12 cellular contexts compared by ENCODE assay signal in genomic region chr7:128164061-128164954, GRCh38.
A peak's percentile ranks its signal among the peaks of the same experiment; 100 is the strongest.
DNase-seq lines count a peak whose midpoint lies in the region; ATAC-seq, FAIRE-seq and TF ChIP-seq lines count a peak whose summit lies in the region.
"Had no signal": no experiment of that assay in that cellular context is flagged by ENCODE, and none has a peak within 500 bp of the region (broad histone marks: within the 10 kb centered on the region; RNA-seq: fewer than 3 reads in every experiment).

No MANE protein-coding gene starts in this region.

- FAIRE-seq in K562 (lab: Jason Lieb, UNC), result peak; percentile 6

- CTCF ChIA-PET in Caco-2 (lab: Charles Lee) (interaction anchor here (1.0 to 2.5 kb wide), 3 partner anchors 28 to 45 kb away, joined by 3 to 24 read pairs (median 4); no protein-coding TSS in a partner anchor), K562 (lab: Yijun Ruan, JAX; ENCODE audit: low intra/inter-chr PET ratio) (no interaction called here)

- H3K4me3 ChIP-seq in Caco-2 (ENCODE audit: low read depth, low read length) (no peak overlapping the region), K562 (no peak overlapping the region), lower lobe of right lung (no peak overlapping the region), tibial nerve (no peak overlapping the region)
- H3K4me3 ChIP-seq: colonic mucosa had no signal

- TF ChIP-seq RAD21 in K562 (CRISPR knock-in tag; conservative IDR thresholded peaks at IDR 0.05 in 1 of 2, IDR thresholded peaks at IDR 0.05 in 1 of 2), result no peak

- TF ChIP-seq POLR2A in K562 (conservative IDR thresholded peaks at IDR 0.05) (no peak), tibial nerve (IDR thresholded peaks at IDR 0.05) (no peak)

- H3K27me3 Mint-ChIP-seq in Caco-2 (ENCODE audit: insufficient read depth, unreplicated experiment), result peaks cover 16% of the 10 kb centered on the region

- 3% methylated on average over 6 of the region's 6 CpGs for WGBS in K562 (ENCODE audit: insufficient coverage, low coverage, missing lambda C conversion rate)
- WGBS in tibial nerve, 2 donors, result 77 to 78% methylated on average over 6 of the region's 6 CpGs

- H3K27me3 ChIP-seq in Caco-2 (replicated peaks; ENCODE audit: control insufficient read depth, insufficient read depth, low read length) (peaks cover 3% of the 10 kb centered on the region; the same call in 1 of the 2 replicates), K562 (ENCODE audit: control insufficient read depth in 2 of 2, insufficient read depth in 2 of 2, low read length in 2 of 2) (peaks cover 44 to 73% of the 10 kb centered on the region in 2 experiments; a peak in 4 of 5 replicates), lower lobe of right lung (ENCODE audit: low read depth) (peaks cover 73% of the 10 kb centered on the region), tibial nerve (peaks cover 0 to 69% of the 10 kb centered on the region in 2 donors)

- intact Hi-C loops in Caco-2 (cut with micrococcal nuclease; ENCODE audit: unreplicated experiment) (loop anchor here (2.0 kb wide), 1 partner anchor 44 kb away; no protein-coding TSS in a partner anchor), K562 (cut with micrococcal nuclease) (no loop called here), lower lobe of right lung (cut with DNase I) (no loop called here)

- no peaks in the 10 kb centered on the region for H3K36me3 ChIP-seq in Caco-2 (ENCODE audit: control insufficient read depth, insufficient read depth, low read length)
- H3K36me3 ChIP-seq in K562 (ENCODE audit: control insufficient read depth, insufficient read depth, low read length), result no peaks in the 10 kb centered on the region
- H3K36me3 ChIP-seq in lower lobe of right lung, result no peaks in the 10 kb centered on the region
- H3K36me3 ChIP-seq in tibial nerve, result no peaks in the 10 kb centered on the region
- H3K36me3 ChIP-seq: colonic mucosa had no signal

- ATAC-seq in K562 (no peak), lower lobe of right lung (peak; percentile 64 to 73)

- no peak overlapping the region for H3K4me2 ChIP-seq in K562 (ENCODE audit: insufficient read depth, low read length)

- no peaks in the 10 kb centered on the region for H3K9me3 ChIP-seq in Caco-2
- no peaks in the 10 kb centered on the region for H3K9me3 ChIP-seq in K562 (replicated peaks; ENCODE audit: control insufficient read depth, insufficient read depth, low read depth, low read length)
- H3K9me3 ChIP-seq in lower lobe of right lung, result no peaks in the 10 kb centered on the region
- no peaks in the 10 kb centered on the region for H3K9me3 ChIP-seq in tibial nerve
- H3K9me3 ChIP-seq: colonic mucosa had no signal

- peak overlapping the region; percentile 34 for H3K4me3 Mint-ChIP-seq in Caco-2 (ENCODE audit: unreplicated experiment)

- H3K27ac ChIP-seq in K562 (ENCODE audit: extremely low read depth, low read depth, low read length) (no peak overlapping the region), lower lobe of right lung (no peak overlapping the region), tibial nerve (no peak overlapping the region)
- H3K27ac ChIP-seq: colonic mucosa had no signal

- H3K27ac Mint-ChIP-seq in Caco-2 (ENCODE audit: unreplicated experiment), result peak overlapping the region; percentile 65
- H3K27ac Mint-ChIP-seq: IgD-negative memory B cell, mesothelial cell of epicardium had no signal

- H3K9me1 ChIP-seq in K562 (ENCODE audit: control insufficient read depth, insufficient read depth, low read length), result peaks cover 4% of the 10 kb centered on the region

- H3K4me1 Mint-ChIP-seq in Caco-2 (ENCODE audit: low read depth, unreplicated experiment), result no peaks in the 10 kb centered on the region

- no peaks in the 10 kb centered on the region for H3K36me3 Mint-ChIP-seq in Caco-2 (ENCODE audit: insufficient read depth, unreplicated experiment)
- H3K36me3 Mint-ChIP-seq: mesothelial cell of epicardium, type B pancreatic cell had no signal

- TF ChIP-seq EP300 in K562 (IDR thresholded peaks at IDR 0.05; ENCODE audit: low read length) (no peak), tibial nerve (IDR thresholded peaks at IDR 0.05) (no peak)

- peaks cover 21% of the 10 kb centered on the region for H3K4me1 ChIP-seq in Caco-2
- peaks cover 0 to 24% of the 10 kb centered on the region in 2 experiments; a peak in 2 of 5 replicates for H3K4me1 ChIP-seq in K562 (replicated peaks in 1 of 2; ENCODE audit: control insufficient read depth in 2 of 2, insufficient read depth in 2 of 2, low read length in 2 of 2)
- peaks cover 20% of the 10 kb centered on the region for H3K4me1 ChIP-seq in lower lobe of right lung
- peaks cover 0 to 31% (median 15%) of the 10 kb centered on the region in 4 donors for H3K4me1 ChIP-seq in tibial nerve

- H3K9ac ChIP-seq in K562 (ENCODE audit: insufficient read depth in 1 of 2, low read depth in 2 of 2, low read length in 2 of 2), result no peak overlapping the region

- no peak for TF ChIP-seq CTCF in Caco-2 (IDR thresholded peaks at IDR 0.05; ENCODE audit: insufficient read depth in 1 of 2, low read depth in 1 of 2, low read length in 1 of 2, severe bottlenecking in 1 of 2, unreplicated experiment in 1 of 2)
- TF ChIP-seq CTCF in K562 (IDR thresholded peaks at IDR 0.05 in 2 of 3, conservative IDR thresholded peaks at IDR 0.05 in 1 of 3; ENCODE audit: insufficient read depth in 2 of 3, low read depth in 1 of 3, low read length in 3 of 3), result no peak
- TF ChIP-seq CTCF in lower lobe of right lung (IDR thresholded peaks at IDR 0.05), result no peak
- no peak for TF ChIP-seq CTCF in tibial nerve (IDR thresholded peaks at IDR 0.05)
- no peak for TF ChIP-seq CTCF in GM20000 (IDR thresholded peaks at IDR 0.05; ENCODE audit: extremely low read depth, missing control alignments)

- BruUV-seq in Caco-2 (replicated peaks; lab: Mats Ljungman, UMichigan), result no TSS peak
- BruUV-seq in K562 (replicated peaks; lab: Mats Ljungman, UMichigan), result no TSS peak

- no peaks in the 10 kb centered on the region for H3K79me2 ChIP-seq in K562 (ENCODE audit: control insufficient read depth, insufficient read depth, low read length)

- DNase-seq in Caco-2 (peak; percentile 76 to 81), HT1080 (ENCODE audit: low read depth) (peak; percentile 98), K562 (ENCODE audit: extremely low read depth in 1 of 4, low spot score in 3 of 4) (no peak), lower lobe of right lung (no peak), tibial nerve (ENCODE audit: low spot score in 2 of 2) (no peak), HT-29 (ENCODE audit: low spot score) (no peak), GF-D8 (lab: John Stamatoyannopoulos, UW) (no peak), GM20000 (ENCODE audit: low spot score) (no peak)
- DNase-seq: colonic mucosa had no signal

- H4K20me1 ChIP-seq in K562 (replicated peaks; ENCODE audit: control insufficient read depth, insufficient read depth, low read length), result peaks cover 13% of the 10 kb centered on the region; the same call in 1 of the 2 replicates

- H3K9me3 Mint-ChIP-seq in Caco-2 (ENCODE audit: unreplicated experiment), result peaks cover 9% of the 10 kb centered on the region
- H3K9me3 Mint-ChIP-seq: mesothelial cell of epicardium, type B pancreatic cell had no signal

- POLR2A ChIA-PET in Caco-2 (lab: Charles Lee) (no interaction called here), K562 (lab: Yijun Ruan, JAX) (interaction anchor here (0.7 to 1.0 kb wide), 2 partner anchors 9 to 64 kb away, joined by 3 read pairs; no protein-coding TSS in a partner anchor)

- in situ Hi-C loops in K562 (cut with MboI), result no loop called here

- H2AFZ ChIP-seq in K562 (ENCODE audit: low read depth, low read length), result no peak overlapping the region

TF ChIP-seq in K562, 482 proteins besides CTCF, POLR2A, EP300 and RAD21 (continues in another document):
- TF ChIP-seq BRF2 (IDR thresholded peaks at IDR 0.05; ENCODE audit: borderline replicate concordance, insufficient read depth, insufficient read length), result no peak
- no peak for TF ChIP-seq SMAD2 (IDR thresholded peaks at IDR 0.05; ENCODE audit: low read depth, low read length)
- TF ChIP-seq MTA1 (IDR thresholded peaks at IDR 0.05; ENCODE audit: borderline replicate concordance), result no peak
- TF ChIP-seq ZNF398 (CRISPR knock-in tag; IDR thresholded peaks at IDR 0.05), result no peak
- TF ChIP-seq, protein P1, sequence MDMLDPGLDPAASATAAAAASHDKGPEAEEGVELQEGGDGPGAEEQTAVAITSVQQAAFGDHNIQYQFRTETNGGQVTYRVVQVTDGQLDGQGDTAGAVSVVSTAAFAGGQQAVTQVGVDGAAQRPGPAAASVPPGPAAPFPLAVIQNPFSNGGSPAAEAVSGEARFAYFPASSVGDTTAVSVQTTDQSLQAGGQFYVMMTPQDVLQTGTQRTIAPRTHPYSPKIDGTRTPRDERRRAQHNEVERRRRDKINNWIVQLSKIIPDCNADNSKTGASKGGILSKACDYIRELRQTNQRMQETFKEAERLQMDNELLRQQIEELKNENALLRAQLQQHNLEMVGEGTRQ (CRISPR knock-in tag; IDR thresholded peaks at IDR 0.05), result no peak
- TF ChIP-seq GABPB1 (CRISPR knock-in tag; IDR thresholded peaks at IDR 0.05), result no peak

Comparison
In these comparisons a context has a peak if more than half of its experiments do, and no peak if none do; other contexts are left out.
1. DNase-seq: peak in Caco-2 (2 of 2) and HT1080 (single experiment); none in K562 (0 of 4), lower lobe of right lung (single experiment), tibial nerve (0 of 2), HT-29 (single experiment), GF-D8 (single experiment) and GM20000 (single experiment).